17 cellular contexts compared by ENCODE assay signal in genomic region chr20:13765868-13766416, GRCh38. TPM values are rescaled to one million over a fixed set of nuclear protein-coding genes. Genes with fewer than 3 reads are reported as not detected.
A peak's percentile ranks its signal among the peaks of the same experiment; 100 is the strongest.
DNase-seq lines count a peak whose midpoint lies in the region; ATAC-seq, FAIRE-seq and TF ChIP-seq lines count a peak whose summit lies in the region.
"Had no signal": no experiment of that assay in that cellular context is flagged by ENCODE, and none has a peak within 500 bp of the region (broad histone marks: within the 10 kb centered on the region; RNA-seq: fewer than 3 reads in every experiment).

No MANE protein-coding gene starts in this region.

- no peak for TF ChIP-seq CTCF in DND-41 (IDR thresholded peaks at IDR 0.05; ENCODE audit: borderline replicate concordance, extremely low read depth, low read length, poor library complexity, severe bottlenecking)
- TF ChIP-seq CTCF in GM12878 (IDR thresholded peaks at IDR 0.05 in 2 of 3, conservative IDR thresholded peaks at IDR 0.05 in 1 of 3; ENCODE audit: control insufficient read depth in 2 of 3, extremely low read depth in 1 of 3, insufficient read depth in 1 of 3, low read depth in 3 of 3, low read length in 3 of 3) = no peak
- TF ChIP-seq CTCF in keratinocyte (optimal IDR thresholded peaks at IDR 0.05 in 1 of 3, IDR thresholded peaks at IDR 0.05 in 1 of 3, conservative IDR thresholded peaks at IDR 0.05 in 1 of 3; ENCODE audit: extremely low read depth in 1 of 3, insufficient read depth in 2 of 3, low read length in 3 of 3) = no peak

- TF ChIP-seq EP300 in GM12878 (IDR thresholded peaks at IDR 0.05; ENCODE audit: borderline replicate concordance in 1 of 2, control insufficient read depth in 1 of 2, low read depth in 2 of 2, low read length in 2 of 2) = no peak

- H3K4me3 Mint-ChIP-seq in activated T-cell treated with anti-CD3 and anti-CD28 coated beads, Interleukin-2, amount 50 U/mL, for 72 hours = no peak overlapping the region
- H3K4me3 Mint-ChIP-seq: CD4-positive, alpha-beta T cell; H9 had no signal

- SMC1A ChIA-PET in GM12878 (lab: Charles Lee; ENCODE audit: uncharacterized antibody, unreplicated experiment) = interaction anchor here (0.7 to 1.2 kb wide), 3 partner anchors 9 to 155 kb away, joined by 3 to 4 read pairs (median 4); no protein-coding TSS in a partner anchor

- H3K9me3 ChIP-seq in DND-41 (ENCODE audit: insufficient read depth, low read length, severe bottlenecking) (peaks cover 27% of the 10 kb centered on the region), GM12878 (replicated peaks; ENCODE audit: control insufficient read depth, insufficient read depth, low read length) (peaks cover 15% of the 10 kb centered on the region), keratinocyte (ENCODE audit: control insufficient read depth, low read depth, low read length) (no peaks in the 10 kb centered on the region)

- in situ Hi-C loops in GM12878 (cut with MboI) = no loop called here

- no peaks in the 10 kb centered on the region for H3K9me1 ChIP-seq in keratinocyte (ENCODE audit: control insufficient read depth, extremely low read depth, insufficient read depth, low read length)

- BruUV-seq in GM12878 (replicated peaks; lab: Mats Ljungman, UMichigan) = no TSS peak

- H3K36me3 ChIP-seq in DND-41 (ENCODE audit: insufficient read depth, low read length) (peaks cover 95% of the 10 kb centered on the region), GM12878 (ENCODE audit: control insufficient read depth in 2 of 2, insufficient read depth in 2 of 2, low read length in 1 of 2) (peaks cover 4 to 40% of the 10 kb centered on the region in 2 experiments), keratinocyte (ENCODE audit: control insufficient read depth in 2 of 2, extremely low read depth in 1 of 2, insufficient read depth in 2 of 2, low read length in 2 of 2) (peaks cover 18 to 39% of the 10 kb centered on the region in 2 experiments)

- H2AFZ ChIP-seq in DND-41 (ENCODE audit: low read depth, low read length) (no peak overlapping the region), GM12878 (ENCODE audit: control insufficient read depth, low read depth, low read length) (no peak overlapping the region), keratinocyte (ENCODE audit: control insufficient read depth, low read length) (no peak overlapping the region)

- peaks cover 23% of the 10 kb centered on the region for H3K4me1 ChIP-seq in DND-41 (ENCODE audit: insufficient read depth, low read length)
- no peaks in the 10 kb centered on the region for H3K4me1 ChIP-seq in GM12878 (ENCODE audit: control insufficient read depth, insufficient read depth, low read length)
- H3K4me1 ChIP-seq in keratinocyte (ENCODE audit: control insufficient read depth, extremely low read depth, insufficient read depth, low read length) = peaks cover 6% of the 10 kb centered on the region

- POLR2A ChIA-PET in GM12878 (lab: Charles Lee) = no interaction called here

- H3K4me3 ChIP-seq in DND-41 (ENCODE audit: low read depth in 1 of 2, low read length in 2 of 2) = no peak overlapping the region
- no peak overlapping the region for H3K4me3 ChIP-seq in GM12878
- H3K4me3 ChIP-seq in keratinocyte (ENCODE audit: control insufficient read depth in 2 of 3, extremely low read depth in 1 of 3, insufficient read depth in 2 of 3, low read depth in 1 of 3, low read length in 3 of 3) = no peak overlapping the region
- H3K4me3 ChIP-seq: BLaER1 treated with 17β-estradiol and CSF1 and Interleukin-3, amounts not matched to agents 10 nM and 100 nM had no signal

- H3K27ac ChIP-seq in DND-41 (ENCODE audit: low read length) (peak overlapping the region; percentile 69), GM12878 (ENCODE audit: control insufficient read depth, insufficient read depth) (no peak overlapping the region), keratinocyte (ENCODE audit: control insufficient read depth, insufficient read depth, low read length) (no peak overlapping the region)
- H3K27ac ChIP-seq: BLaER1 treated with 17β-estradiol and CSF1 and Interleukin-3, amounts not matched to agents 10 nM and 100 nM; HL-60 had no signal

- no peak for DNase-seq in activated T-cell treated with anti-CD3 and anti-CD28 coated beads, Interleukin-2, amount 50 U/mL, for 72 hours
- DNase-seq in activated T-cell treated with anti-CD3 and anti-CD28 coated beads, Interleukin-2, amount 50 U/mL, for 48 hours = no peak
- no peak for DNase-seq in DND-41
- no peak for DNase-seq in GM12878 (ENCODE audit: low read depth, low spot score)
- DNase-seq in keratinocyte (ENCODE audit: low read depth, low spot score) = no peak
- DNase-seq in GDM1 (lab: John Stamatoyannopoulos, UW) = no peak
- DNase-seq in cardiac septum (ENCODE audit: low spot score) = no peak
- DNase-seq: ACHN; Calu3; CD4-positive, alpha-beta T cell; DMS 273 treated with DMSO at 0.1 percent for 48 hours; GOT3; H9 had no signal

- ATAC-seq in activated T-cell treated with anti-CD3 and anti-CD28 coated beads, Interleukin-2, amount 50 U/mL, for 72 hours (replicated peaks in 1 of 2) = no peak
- ATAC-seq in DND-41 (ENCODE audit: insufficient read depth, low read depth) (no peak), GM12878 (no peak), HG02981 (IDR thresholded peaks at IDR 0.05; ENCODE audit: unreplicated experiment) (no peak)

- TF ChIP-seq RAD21 in GM12878 (IDR thresholded peaks at IDR 0.05; ENCODE audit: insufficient read depth, low read depth, low read length) = no peak

- H3K4me1 Mint-ChIP-seq in activated T-cell treated with anti-CD3 and anti-CD28 coated beads, Interleukin-2, amount 50 U/mL, for 72 hours (ENCODE audit: low read depth) = peaks cover 11% of the 10 kb centered on the region
- H3K4me1 Mint-ChIP-seq: H9 had no signal

- peaks cover 5 to 6% of the 10 kb centered on the region in 2 donors for H3K9me3 Mint-ChIP-seq in activated T-cell treated with anti-CD3 and anti-CD28 coated beads, Interleukin-2, amount 50 U/mL, for 72 hours

- no peaks in the 10 kb centered on the region for H3K27me3 ChIP-seq in DND-41 (ENCODE audit: insufficient read depth, low read length, poor library complexity)
- H3K27me3 ChIP-seq in GM12878 (replicated peaks in 1 of 2; ENCODE audit: control insufficient read depth in 2 of 2, insufficient read depth in 2 of 2, low read length in 1 of 2) = no peaks in the 10 kb centered on the region
- no peaks in the 10 kb centered on the region for H3K27me3 ChIP-seq in keratinocyte (ENCODE audit: control insufficient read depth, extremely low read depth, insufficient read depth, low read length)
- H3K27me3 ChIP-seq: BLaER1 treated with 17β-estradiol and CSF1 and Interleukin-3, amounts not matched to agents 10 nM and 100 nM had no signal

- dilution Hi-C loops in keratinocyte (cut with MboI; ENCODE audit: extremely low pct_ligation_motif_present, low sequenced_read_pairs) = no loop called here

- intact Hi-C loops in GM12878 (cut with micrococcal nuclease; ENCODE audit: unreplicated experiment) = no loop called here
- intact Hi-C loops in cardiac septum (cut with DNase I) = no loop called here

- H3K36me3 Mint-ChIP-seq in activated T-cell treated with anti-CD3 and anti-CD28 coated beads, Interleukin-2, amount 50 U/mL, for 72 hours (ENCODE audit: insufficient read depth in 2 of 2) = peaks cover 11 to 45% of the 10 kb centered on the region in 2 donors

- CTCF ChIA-PET in GM12878 (lab: Yijun Ruan, JAX) = interaction anchor here (0.9 to 2.8 kb wide), 4 partner anchors 11 to 219 kb away, joined by 3 to 12 read pairs (median 5); no protein-coding TSS in a partner anchor

- no peak overlapping the region for H3K9ac ChIP-seq in DND-41 (ENCODE audit: low read depth, low read length)
- H3K9ac ChIP-seq in GM12878 (ENCODE audit: control insufficient read depth, insufficient read depth, low read length) = no peak overlapping the region
- no peak overlapping the region for H3K9ac ChIP-seq in keratinocyte (ENCODE audit: control insufficient read depth, extremely low read depth, insufficient read depth, low read length)
- H3K9ac ChIP-seq: BLaER1 treated with 17β-estradiol and CSF1 and Interleukin-3, amounts not matched to agents 10 nM and 100 nM had no signal

- WGBS in GM12878 (ENCODE audit: insufficient coverage, insufficient replicate concordance, low lambda C conversion rate, missing lambda C conversion rate) = 95% methylated on average over 1 of the region's 1 CpG

- RAD21 ChIA-PET in GM12878 (lab: Charles Lee; ENCODE audit: unreplicated experiment) = no interaction called here

- peaks cover 56% of the 10 kb centered on the region for H3K79me2 ChIP-seq in DND-41 (ENCODE audit: insufficient read depth, low read length)
- H3K79me2 ChIP-seq in GM12878 (ENCODE audit: control insufficient read depth, insufficient read depth, low read length) = no peaks in the 10 kb centered on the region
- peaks cover 5% of the 10 kb centered on the region for H3K79me2 ChIP-seq in keratinocyte (ENCODE audit: control insufficient read depth, insufficient read depth, low read length)

- H3K27ac Mint-ChIP-seq in activated T-cell treated with anti-CD3 and anti-CD28 coated beads, Interleukin-2, amount 50 U/mL, for 72 hours = peak overlapping the region; percentile 86
- H3K27ac Mint-ChIP-seq: CD4-positive, alpha-beta T cell; H9 had no signal

- FAIRE-seq in GM12878 (lab: Jason Lieb, UNC) = no peak
- peak; percentile 52 for FAIRE-seq in keratinocyte (lab: Jason Lieb, UNC)
- FAIRE-seq: GM12892 had no signal

- no peaks in the 10 kb centered on the region for H3K27me3 Mint-ChIP-seq in activated T-cell treated with anti-CD3 and anti-CD28 coated beads, Interleukin-2, amount 50 U/mL, for 72 hours (ENCODE audit: low read depth)
- H3K27me3 Mint-ChIP-seq: CD4-positive, alpha-beta T cell had no signal

- no peak for TF ChIP-seq POLR2A in GM12878 (IDR thresholded peaks at IDR 0.05; ENCODE audit: low read depth, low read length)

- H4K20me1 ChIP-seq in DND-41 (ENCODE audit: insufficient read depth, low read length) (no peaks in the 10 kb centered on the region), GM12878 (ENCODE audit: control insufficient read depth, insufficient read depth) (no peaks in the 10 kb centered on the region), keratinocyte (ENCODE audit: control insufficient read depth, extremely low read depth, insufficient read depth, low read length) (no peaks in the 10 kb centered on the region)

- H3K4me2 ChIP-seq in DND-41 (ENCODE audit: insufficient read depth, low read length) = no peak overlapping the region
- H3K4me2 ChIP-seq in GM12878 (ENCODE audit: control insufficient read depth, insufficient read depth) = no peak overlapping the region
- no peak overlapping the region for H3K4me2 ChIP-seq in keratinocyte (ENCODE audit: control insufficient read depth, extremely low read depth, insufficient read depth, low read depth, low read length)

RNA-seq across cellular contexts. Expression of gene ESF1, which starts 18.8 kb away (rescaled TPM):
- 10 to 100 TPM; 12.2 to 13.2 TPM for total RNA-seq in activated T-cell treated with anti-CD3 and anti-CD28 coated beads, Interleukin-2, amount 50 U/mL, for 72 hours
- total RNA-seq in GM12878 (2013; cell fraction: nucleolus; rRNA removed) = 35.3 and 35.5 TPM in 2 replicates
- total RNA-seq in GM12878 (2014; rRNA removed) (9.2 and 15.0 TPM in 2 replicates), GM12878 (2014; rRNA removed; fragmentation: Illumina TruSeq; extraction: Trizol) (32.9 and 36.3 TPM in 2 replicates), GM12878 (2021) (19.1 and 20.2 TPM in 2 replicates), cardiac septum (15.1 TPM)
- polyA plus RNA-seq in GM12878 (2011; ENCODE audit: low read depth) = 9.6 TPM
- polyA plus RNA-seq in GM12878 (2011; rRNA removed) (9.4 and 18.3 TPM in 2 replicates), GM12878 (2014; fragmentation: Illumina TruSeq; extraction: Trizol) (36.2 and 46.3 TPM in 2 replicates), GM12878 (2014; fragmentation: Nextera tagmentation; extraction: Ambion mirVana) (10 to 100 TPM; 20.2 to 27.6 TPM), GM12878 (2014; rRNA removed) (11.5 and 16.5 TPM in 2 replicates), GM12878 (2016; fragmentation: Nextera tagmentation; extraction: Ambion mirVana) (10 to 100 TPM; 11.0 to 14.1 TPM), keratinocyte (3.9 to 10.8 TPM (median 4.9 TPM) in 3 replicates)
- polyA plus RNA-seq in GM12878 (2011; cell fraction: cytosol; rRNA removed) = 1.0 and 1.6 TPM in 2 replicates
- polyA plus RNA-seq in GM12878 (2011; cell fraction: nucleus; rRNA removed) = 2.6 and 6.4 TPM in 2 replicates
- 15.6 and 17.3 TPM in 2 replicates for polyA plus RNA-seq in GM12878 (2012)
- 2.0 and 2.2 TPM in 2 replicates for polyA minus RNA-seq in GM12878 (2011; rRNA and poly(A)+ RNA removed)
- polyA minus RNA-seq in GM12878 (2011; cell fraction: cytosol; rRNA and poly(A)+ RNA removed) = 4.3 and 4.4 TPM in 2 replicates
- polyA minus RNA-seq in GM12878 (2011; cell fraction: nucleus; rRNA and poly(A)+ RNA removed) = 2.7 and 7.0 TPM in 2 replicates
- 82.0 TPM for polyA plus RNA-seq in keratinocyte (2011; ENCODE audit: low read depth)
- 4.3 and 4.6 TPM in 2 replicates for polyA plus RNA-seq in keratinocyte (2011; cell fraction: cytosol; rRNA removed)
- 6.0 and 13.8 TPM in 2 replicates for polyA plus RNA-seq in keratinocyte (2011; cell fraction: nucleus; rRNA removed)
- polyA plus RNA-seq in keratinocyte (2012; ENCODE audit: low replicate concordance) = 18.3 and 23.5 TPM in 2 replicates
- polyA minus RNA-seq in keratinocyte = 0.30 to 1.8 TPM in 2 of 3 replicates, not detected in the other
- polyA minus RNA-seq in keratinocyte (2011; cell fraction: cytosol; rRNA and poly(A)+ RNA removed) = 2.3 TPM
- 2.3 and 6.5 TPM in 2 replicates for polyA minus RNA-seq in keratinocyte (2011; cell fraction: nucleus; rRNA and poly(A)+ RNA removed)

RNA-seq across cellular contexts. Expression of gene NDUFAF5, which starts 18.9 kb away (rescaled TPM):
- total RNA-seq in activated T-cell treated with anti-CD3 and anti-CD28 coated beads, Interleukin-2, amount 50 U/mL, for 72 hours = 10 to 100 TPM; 30.4 to 32.9 TPM
- total RNA-seq in GM12878 (2013; cell fraction: nucleolus; rRNA removed) = 61.2 and 61.3 TPM in 2 replicates
- 15.6 and 19.8 TPM in 2 replicates for total RNA-seq in GM12878 (2014; rRNA removed)
- 24.8 and 25.2 TPM in 2 replicates for total RNA-seq in GM12878 (2014; rRNA removed; fragmentation: Illumina TruSeq; extraction: Trizol)
- 27.2 and 36.9 TPM in 2 replicates for total RNA-seq in GM12878 (2021)
- polyA plus RNA-seq in GM12878 (2011; ENCODE audit: low read depth) = 19.1 TPM
- polyA plus RNA-seq in GM12878 (2011; rRNA removed) = 28.5 and 41.9 TPM in 2 replicates
- polyA plus RNA-seq in GM12878 (2011; cell fraction: cytosol; rRNA removed) = 8.9 and 11.0 TPM in 2 replicates
- 25.4 and 31.0 TPM in 2 replicates for polyA plus RNA-seq in GM12878 (2011; cell fraction: nucleus; rRNA removed)
- polyA plus RNA-seq in GM12878 (2012) = 15.2 and 20.9 TPM in 2 replicates
- 23.9 and 38.5 TPM in 2 replicates for polyA plus RNA-seq in GM12878 (2014; fragmentation: Illumina TruSeq; extraction: Trizol)
- 10 to 100 TPM; 24.7 to 27.5 TPM for polyA plus RNA-seq in GM12878 (2014; fragmentation: Nextera tagmentation; extraction: Ambion mirVana)
- polyA plus RNA-seq in GM12878 (2014; rRNA removed) = 19.0 and 28.8 TPM in 2 replicates
- 10 to 100 TPM; 30.6 to 33.1 TPM for polyA plus RNA-seq in GM12878 (2016; fragmentation: Nextera tagmentation; extraction: Ambion mirVana)
- polyA minus RNA-seq in GM12878 (2011; rRNA and poly(A)+ RNA removed) = 9.8 and 15.4 TPM in 2 replicates
- 3.0 and 3.1 TPM in 2 replicates for polyA minus RNA-seq in GM12878 (2011; cell fraction: cytosol; rRNA and poly(A)+ RNA removed)
- 15.2 and 21.0 TPM in 2 replicates for polyA minus RNA-seq in GM12878 (2011; cell fraction: nucleus; rRNA and poly(A)+ RNA removed)
- 12.8 to 26.4 TPM (median 16.1 TPM) in 3 replicates for polyA plus RNA-seq in keratinocyte
- 17.9 TPM for polyA plus RNA-seq in keratinocyte (2011; ENCODE audit: low read depth)
- 11.5 and 22.4 TPM in 2 replicates for polyA plus RNA-seq in keratinocyte (2011; cell fraction: cytosol; rRNA removed)
- 20.4 and 25.2 TPM in 2 replicates for polyA plus RNA-seq in keratinocyte (2011; cell fraction: nucleus; rRNA removed)
- polyA plus RNA-seq in keratinocyte (2012; ENCODE audit: low replicate concordance) = 16.4 and 18.3 TPM in 2 replicates
- 2.8 to 20.2 TPM (median 4.1 TPM) in 3 replicates for polyA minus RNA-seq in keratinocyte
- polyA minus RNA-seq in keratinocyte (2011; cell fraction: cytosol; rRNA and poly(A)+ RNA removed) = 7.3 TPM
- 8.2 and 19.2 TPM in 2 replicates for polyA minus RNA-seq in keratinocyte (2011; cell fraction: nucleus; rRNA and poly(A)+ RNA removed)
- 65.0 TPM for total RNA-seq in cardiac septum
